8 cellular contexts compared by ENCODE assay signal in genomic region chr4:100189820-100190642, GRCh38. TPM values are rescaled to one million over a fixed set of nuclear protein-coding genes. Genes with fewer than 3 reads are reported as not detected.
DNase-seq lines count a peak whose midpoint lies in the region; ATAC-seq and TF ChIP-seq lines count a peak whose summit lies in the region.

DDIT4L (minus strand) TSS chr4:100190468; CDS start chr4:100189983, 485 bp downstream.

- ATAC-seq in lower lobe of right lung (peak; percentile 87 to 92), HG03039 (IDR thresholded peaks at IDR 0.05; ENCODE audit: unreplicated experiment) (no peak)

- H3K9me3 ChIP-seq in SJCRH30 (replicated peaks), result no peaks in the 10 kb centered on the region
- no peaks in the 10 kb centered on the region for H3K9me3 ChIP-seq in lower lobe of right lung
- no peaks in the 10 kb centered on the region for H3K9me3 ChIP-seq in suprapubic skin

- no peaks in the 10 kb centered on the region for H3K27me3 ChIP-seq in SJCRH30
- H3K27me3 ChIP-seq in lower lobe of right lung (ENCODE audit: low read depth), result peaks cover 5% of the 10 kb centered on the region
- H3K27me3 ChIP-seq in suprapubic skin, result no peaks in the 10 kb centered on the region

- no peaks in the 10 kb centered on the region for H3K36me3 Mint-ChIP-seq in dendritic cell treated with granulocyte-macrophage colony-stimulating factor and Interleukin-4, amounts not matched to agents 40 ng/mL and 50 ng/mL, for 4 days (ENCODE audit: low read depth)

- H3K36me3 ChIP-seq in SJCRH30 (no peaks in the 10 kb centered on the region), lower lobe of right lung (no peaks in the 10 kb centered on the region), suprapubic skin (no peaks in the 10 kb centered on the region)

- TF ChIP-seq CTCF in lower lobe of right lung (IDR thresholded peaks at IDR 0.05) (no peak), suprapubic skin (IDR thresholded peaks at IDR 0.05) (no peak)

- H3K4me1 Mint-ChIP-seq in dendritic cell treated with granulocyte-macrophage colony-stimulating factor and Interleukin-4, amounts not matched to agents 40 ng/mL and 50 ng/mL, for 4 days (ENCODE audit: low read depth), result peaks cover 20% of the 10 kb centered on the region

- H3K9me3 Mint-ChIP-seq in dendritic cell treated with granulocyte-macrophage colony-stimulating factor and Interleukin-4, amounts not matched to agents 40 ng/mL and 50 ng/mL, for 4 days, result no peaks in the 10 kb centered on the region

- no peak for TF ChIP-seq POLR2A in suprapubic skin (IDR thresholded peaks at IDR 0.05)

- TF ChIP-seq EP300 in suprapubic skin (IDR thresholded peaks at IDR 0.05), result no peak

- intact Hi-C loops in dendritic cell treated with granulocyte-macrophage colony-stimulating factor and Interleukin-4, amounts not matched to agents 40 ng/mL and 50 ng/mL, for 4 days (cut with micrococcal nuclease), result no loop called here
- intact Hi-C loops in lower lobe of right lung (cut with DNase I), result no loop called here

- peak within 1 kb of the TSS; percentile 64 for H3K4me3 Mint-ChIP-seq in dendritic cell treated with granulocyte-macrophage colony-stimulating factor and Interleukin-4, amounts not matched to agents 40 ng/mL and 50 ng/mL, for 4 days

- peaks cover 37% of the 10 kb centered on the region for H3K27me3 Mint-ChIP-seq in dendritic cell treated with granulocyte-macrophage colony-stimulating factor and Interleukin-4, amounts not matched to agents 40 ng/mL and 50 ng/mL, for 4 days

- H3K27ac Mint-ChIP-seq in dendritic cell treated with granulocyte-macrophage colony-stimulating factor and Interleukin-4, amounts not matched to agents 40 ng/mL and 50 ng/mL, for 4 days, result no peak within 1 kb of the TSS

- H3K4me3 ChIP-seq in SJCRH30 (peak within 1 kb of the TSS; percentile 63), lower lobe of right lung (peak within 1 kb of the TSS; percentile 68), suprapubic skin (peak within 1 kb of the TSS; percentile 58)

- WGBS in suprapubic skin, result 2% methylated on average over 20 of the region's 51 CpGs

- H3K27ac ChIP-seq in SJCRH30 (peak within 1 kb of the TSS; percentile 66), lower lobe of right lung (no peak within 1 kb of the TSS), suprapubic skin (no peak within 1 kb of the TSS)

- DNase-seq in NCI-H748 (lab: John Stamatoyannopoulos, UW; ENCODE audit: unreplicated experiment) (peak; percentile 53), NCI-H748 treated with DMSO at 0.1 percent for 48 hours (lab: John Stamatoyannopoulos, UW) (no peak), SJCRH30 (peak; percentile 47 to 61), lower lobe of right lung (peak; percentile 53), suprapubic skin (ENCODE audit: low spot score in 2 of 2) (peak; percentile 69 to 86), NCI-H1417 treated with DMSO at 0.1 percent for 48 hours (lab: John Stamatoyannopoulos, UW) (no peak)

- H3K4me1 ChIP-seq in SJCRH30, result peaks cover 14% of the 10 kb centered on the region; the same call in 1 of the 2 replicates
- peaks cover 5% of the 10 kb centered on the region for H3K4me1 ChIP-seq in lower lobe of right lung
- H3K4me1 ChIP-seq in suprapubic skin, result peaks cover 20% of the 10 kb centered on the region

RNA-seq across cellular contexts. Expression of gene DDIT4L, which starts in this region (rescaled TPM):
- 7.3 and 8.4 TPM in 2 replicates for total RNA-seq in SJCRH30 (2014; rRNA removed; shearing (Covaris generic))
- total RNA-seq in lower lobe of right lung (0.92 TPM), suprapubic skin (1 to 10 TPM in 3 of 4 donors, under 1 TPM in 1; 0.39 to 4.7 (median 1.6) TPM)

Comparison
In these comparisons a context has a peak if more than half of its experiments do, and no peak if none do; other contexts are left out.
1. DNase-seq: peak in NCI-H748 (single experiment), SJCRH30 (2 of 2) and suprapubic skin (2 of 2); none in NCI-H748 treated with DMSO at 0.1 percent for 48 hours (single experiment) and NCI-H1417 treated with DMSO at 0.1 percent for 48 hours (single experiment).
2. Peak in DNase-seq, ATAC-seq and H3K4me3 ChIP-seq in lower lobe of right lung; RNA of the gene not detected or under 1 TPM.
3. Peak in every context shown above with its lines, with median percentiles within 50 percentile points of each other: H3K4me3 ChIP-seq.